In genomic region chr1:36609241-36610027, GRCh38 we compare ENCODE assay signal across 9 cellular contexts.
DNase-seq lines count a peak whose midpoint lies in the region; ATAC-seq and TF ChIP-seq lines count a peak whose summit lies in the region.
"Had no signal": no experiment of that assay in that cellular context is flagged by ENCODE, and none has a peak within 500 bp of the region (broad histone marks: within the 10 kb centered on the region; RNA-seq: fewer than 3 reads in every experiment).

No MANE protein-coding gene starts in this region.

- H3F3A ChIP-seq in smooth muscle cell (ENCODE audit: low read depth) = no peaks in the 10 kb centered on the region

- no peak overlapping the region for H3K9ac ChIP-seq in smooth muscle cell (ENCODE audit: low read depth)

- H3K4me3 ChIP-seq in smooth muscle cell = no peak overlapping the region

- DNase-seq in DMS 273 treated with DMSO at 0.1 percent for 48 hours (lab: John Stamatoyannopoulos, UW) (peak; percentile 46), HPDE6-E6E7 (ENCODE audit: extremely low spot score) (peak; percentile 53), NCI-H748 treated with DMSO at 0.1 percent for 48 hours (lab: John Stamatoyannopoulos, UW) (peak; percentile 36), head of caudate nucleus (peak; percentile 33 to 89 (median 76)), smooth muscle cell (lab: John Stamatoyannopoulos, UW; ENCODE audit: unreplicated experiment) (no peak), GOT3 (lab: John Stamatoyannopoulos, UW) (no peak)
- DNase-seq in activated T-cell treated with anti-CD3 and anti-CD28 coated beads, Interleukin-2, amount 50 U/mL, for 48 hours = peak; percentile 62 to 65
- DNase-seq: activated T-cell treated with anti-CD3 and anti-CD28 coated beads, Interleukin-2, amount 50 U/mL, for 4 hours had no signal

- H3K27me3 ChIP-seq in smooth muscle cell (ENCODE audit: low read depth) = peaks cover 3% of the 10 kb centered on the region

- H4K20me1 ChIP-seq in smooth muscle cell (ENCODE audit: low read depth) = no peaks in the 10 kb centered on the region

- H3K4me1 ChIP-seq in smooth muscle cell (ENCODE audit: low read depth) = no peaks in the 10 kb centered on the region

- WGBS in smooth muscle cell (ENCODE audit: low lambda C conversion rate) = 37% methylated on average over 6 of the region's 6 CpGs

- H3K36me3 ChIP-seq in smooth muscle cell (ENCODE audit: low read depth) = no peaks in the 10 kb centered on the region

- ATAC-seq in HG03354 (IDR thresholded peaks at IDR 0.05; ENCODE audit: poor library complexity, severe bottlenecking, unreplicated experiment) = no peak

- no peak overlapping the region for H3K27ac ChIP-seq in smooth muscle cell (ENCODE audit: low read depth)

- peak; percentile 62 for TF ChIP-seq CTCF in smooth muscle cell (IDR thresholded peaks at IDR 0.05; ENCODE audit: borderline replicate concordance, insufficient read depth, poor library complexity, severe bottlenecking)

- H3K4me2 ChIP-seq in smooth muscle cell = no peak overlapping the region

- no peaks in the 10 kb centered on the region for H3K9me3 ChIP-seq in smooth muscle cell (replicated peaks; ENCODE audit: low read depth)

- no peaks in the 10 kb centered on the region for H3K79me2 ChIP-seq in smooth muscle cell (ENCODE audit: low read depth)

- intact Hi-C loops in head of caudate nucleus (cut with DNase I) = no loop called here

- no peak overlapping the region for H2AFZ ChIP-seq in smooth muscle cell (ENCODE audit: low read depth)

Comparison
In these comparisons a context has a peak if more than half of its experiments do, and no peak if none do; other contexts are left out.
1. DNase-seq: peak in DMS 273 treated with DMSO at 0.1 percent for 48 hours (single experiment), HPDE6-E6E7 (single experiment), NCI-H748 treated with DMSO at 0.1 percent for 48 hours (single experiment), activated T-cell treated with anti-CD3 and anti-CD28 coated beads, Interleukin-2, amount 50 U/mL, for 48 hours (2 of 2) and head of caudate nucleus (42 of 42); none in smooth muscle cell (single experiment) and GOT3 (single experiment).